27 cellular contexts compared by ENCODE assay signal in genomic region chr19:35455616-35456201, GRCh38. TPM values are rescaled to one million over a fixed set of nuclear protein-coding genes. Genes with fewer than 3 reads are reported as not detected.
"Had no signal": no experiment of that assay in that cellular context is flagged by ENCODE, and none has a peak within 500 bp of the region (broad histone marks: within the 10 kb centered on the region; RNA-seq: fewer than 3 reads in every experiment).

No MANE protein-coding gene starts in this region.

- H3K4me3 Mint-ChIP-seq: activated CD8-positive, alpha-beta T cell treated with anti-CD3 and anti-CD28 coated beads for 36 hours; activated naive CD4-positive, alpha-beta T cell treated with anti-CD3 and anti-CD28 coated beads, Interleukin-2, amount 50 U/mL, for 24 hours; immature natural killer cell; mesothelial cell of epicardium; neural crest cell; WTC11 had no signal

- H3K27me3 Mint-ChIP-seq: activated CD8-positive, alpha-beta T cell treated with anti-CD3 and anti-CD28 coated beads for 36 hours; activated naive CD4-positive, alpha-beta T cell treated with anti-CD3 and anti-CD28 coated beads, Interleukin-2, amount 50 U/mL, for 24 hours had no signal

- H3K27ac ChIP-seq: breast epithelium, heart left ventricle, parathyroid adenoma, right atrium auricular region, thoracic aorta had no signal

- H3K36me3 ChIP-seq: breast epithelium, heart left ventricle, right atrium auricular region, thoracic aorta had no signal

- H3K9me3 ChIP-seq: breast epithelium, heart left ventricle, right atrium auricular region, spleen, thoracic aorta had no signal

- H3K27ac Mint-ChIP-seq: activated CD8-positive, alpha-beta T cell treated with anti-CD3 and anti-CD28 coated beads for 36 hours; activated naive CD4-positive, alpha-beta T cell treated with anti-CD3 and anti-CD28 coated beads, Interleukin-2, amount 50 U/mL, for 24 hours; activated T-helper 2 cell treated with anti-CD3 and anti-CD28 coated beads, Interferon-gamma antibody, Interleukin-2, Interleukin-4, amounts not matched to agents 10 μg/mL and 5 μg/mL and 100 μg/mL, durations not matched to agents 14 hours and 24 hours and 36 hours; mesothelial cell of epicardium; naive thymus-derived CD4-positive, alpha-beta T cell; WTC11 had no signal

- H3K36me3 Mint-ChIP-seq: activated naive CD4-positive, alpha-beta T cell treated with anti-CD3 and anti-CD28 coated beads, Interleukin-2, amount 50 U/mL, for 24 hours; mesothelial cell of epicardium; WTC11 had no signal

- H3K4me3 ChIP-seq: breast epithelium, heart left ventricle, right atrium auricular region, spleen, thoracic aorta had no signal

- H3K4me1 ChIP-seq: breast epithelium had no signal

- H3K4me1 Mint-ChIP-seq: neural crest cell had no signal

- DNase-seq: activated CD4-positive, alpha-beta T cell treated with anti-CD3 and anti-CD28 coated beads, Interleukin-2, amount 50 U/mL, for 1 hour; activated CD8-positive, alpha-beta T cell treated with anti-CD3 and anti-CD28 coated beads for 36 hours; activated T-cell treated with anti-CD3 and anti-CD28 coated beads, Interleukin-2, amount 50 U/mL, for 48 hours; central memory CD4-positive, alpha-beta T cell; foreskin fibroblast; heart left ventricle; hypothalamus; immature natural killer cell; kidney; left colon; naive thymus-derived CD4-positive, alpha-beta T cell; occipital lobe; spleen; stimulated activated CD4-positive, alpha-beta T cell treated with anti-CD3 and anti-CD28 coated beads, Interleukin-2, amount 100 ng/mL, for 48 hours; stimulated activated naive CD8-positive, alpha-beta T cell treated with anti-CD3 and anti-CD28 coated beads, Interleukin-15, Interleukin-2, amounts not matched to agents 100 U/mL and 50 U/mL, for 24 hours; trophoblast cell had no signal

- H3K27me3 ChIP-seq: breast epithelium, heart left ventricle, right atrium auricular region had no signal

- H3K9ac ChIP-seq: parathyroid adenoma had no signal

- H3K9me3 Mint-ChIP-seq: activated CD8-positive, alpha-beta T cell treated with anti-CD3 and anti-CD28 coated beads for 36 hours; activated naive CD4-positive, alpha-beta T cell treated with anti-CD3 and anti-CD28 coated beads, Interleukin-2, amount 50 U/mL, for 24 hours; activated T-helper 2 cell treated with anti-CD3 and anti-CD28 coated beads, Interferon-gamma antibody, Interleukin-2, Interleukin-4, amounts not matched to agents 10 μg/mL and 5 μg/mL and 100 μg/mL, durations not matched to agents 14 hours and 24 hours and 36 hours; immature natural killer cell; mesothelial cell of epicardium; neural crest cell; WTC11 had no signal

RNA-seq across cellular contexts. Expression of gene FFAR2, which starts 7.7 kb away (rescaled TPM):
- total RNA-seq: activated CD8-positive, alpha-beta T cell treated with anti-CD3 and anti-CD28 coated beads for 36 hours; activated T-helper 2 cell treated with anti-CD3 and anti-CD28 coated beads, Interferon-gamma antibody, Interleukin-2, Interleukin-4, amounts not matched to agents 10 μg/mL and 5 μg/mL and 100 μg/mL, durations not matched to agents 14 hours and 24 hours and 36 hours; endothelial cell of umbilical vein; mesothelial cell of epicardium; neural crest cell; pulmonary artery endothelial cell; WTC11 had no signal
- polyA plus RNA-seq: endothelial cell of umbilical vein; naive thymus-derived CD4-positive, alpha-beta T cell had no signal

RNA-seq across cellular contexts. Expression of gene KRTDAP, which starts 34.6 kb away (rescaled TPM):
- total RNA-seq: activated CD8-positive, alpha-beta T cell treated with anti-CD3 and anti-CD28 coated beads for 36 hours; activated T-helper 2 cell treated with anti-CD3 and anti-CD28 coated beads, Interferon-gamma antibody, Interleukin-2, Interleukin-4, amounts not matched to agents 10 μg/mL and 5 μg/mL and 100 μg/mL, durations not matched to agents 14 hours and 24 hours and 36 hours; breast epithelium; endothelial cell of umbilical vein; heart left ventricle; kidney; left colon; naive thymus-derived CD4-positive, alpha-beta T cell; neural crest cell; occipital lobe; pulmonary artery endothelial cell; right atrium auricular region had no signal
- polyA plus RNA-seq: endothelial cell of umbilical vein; heart left ventricle; immature natural killer cell; naive thymus-derived CD4-positive, alpha-beta T cell; spleen had no signal

RNA-seq across cellular contexts. Expression of gene DMKN, which starts 57.7 kb away (rescaled TPM):
- total RNA-seq: endothelial cell of umbilical vein, neural crest cell, pulmonary artery endothelial cell had no signal
- polyA plus RNA-seq: endothelial cell of umbilical vein; naive thymus-derived CD4-positive, alpha-beta T cell had no signal
